ENCODE assay signal across 8 cellular contexts in genomic region chr18:47175283-47175894, GRCh38. TPM values are rescaled to one million over a fixed set of nuclear protein-coding genes. Genes with fewer than 3 reads are reported as not detected.
A peak's percentile ranks its signal among the peaks of the same experiment; 100 is the strongest.
DNase-seq lines count a peak whose midpoint lies in the region; ATAC-seq and TF ChIP-seq lines count a peak whose summit lies in the region.

No MANE protein-coding gene starts in this region.

- intact Hi-C loops in activated B cell treated with CpG ODN at 0.5 μM for 24 hours (cut with micrococcal nuclease), result no loop called here

- DNase-seq in activated B cell treated with CpG ODN at 0.5 μM for 24 hours (no peak), iPS DF 6.9 (ENCODE audit: low read depth, low spot score) (no peak), SK-N-DZ (ENCODE audit: low spot score) (no peak)

- H3K9me3 ChIP-seq in ES-I3 (ENCODE audit: control insufficient read depth, insufficient read depth, low read length) (no peaks in the 10 kb centered on the region), iPS DF 6.9 (ENCODE audit: control insufficient read depth, insufficient read depth, low read length) (no peaks in the 10 kb centered on the region), thymus (ENCODE audit: control insufficient read depth) (no peaks in the 10 kb centered on the region)

- CTCF ChIA-PET in activated B cell treated with CpG ODN at 0.5 μM for 24 hours (lab: Charles Lee), result no interaction called here

- H3K4me3 ChIP-seq in iPS DF 6.9 (ENCODE audit: low read length) (peak overlapping the region; percentile 76; the same call in 1 of the 2 replicates), thymus (ENCODE audit: low read length) (peak overlapping the region; percentile 94)

- H3K4me1 ChIP-seq in ES-I3 (ENCODE audit: insufficient read depth, low read length) (peaks cover 4% of the 10 kb centered on the region; the same call in 1 of the 2 replicates), iPS DF 6.9 (ENCODE audit: control insufficient read depth, insufficient read depth, low read length) (peaks cover 3% of the 10 kb centered on the region; the same call in 1 of the 2 replicates), thymus (ENCODE audit: control insufficient read depth, insufficient read depth, low read length) (no peaks in the 10 kb centered on the region)

- TF ChIP-seq CTCF in activated B cell treated with CpG ODN at 0.5 μM for 24 hours (IDR thresholded peaks at IDR 0.05), result no peak

- peaks cover 6% of the 10 kb centered on the region for H3K27me3 Mint-ChIP-seq in activated B cell treated with CpG ODN at 0.5 μM for 24 hours

- H3K36me3 ChIP-seq in ES-I3 (ENCODE audit: insufficient read depth, low read length), result no peaks in the 10 kb centered on the region
- no peaks in the 10 kb centered on the region for H3K36me3 ChIP-seq in iPS DF 6.9 (ENCODE audit: control insufficient read depth, insufficient read depth, low read length)
- no peaks in the 10 kb centered on the region for H3K36me3 ChIP-seq in thymus (ENCODE audit: control insufficient read depth, insufficient read depth)

- peak overlapping the region; percentile 47 for H3K27ac Mint-ChIP-seq in activated B cell treated with CpG ODN at 0.5 μM for 24 hours

- H3K4me3 Mint-ChIP-seq in activated B cell treated with CpG ODN at 0.5 μM for 24 hours, result no peak overlapping the region

- H3K27me3 ChIP-seq in iPS DF 6.9 (ENCODE audit: control insufficient read depth, insufficient read depth, low read length) (no peaks in the 10 kb centered on the region), thymus (ENCODE audit: control insufficient read depth, insufficient read depth) (no peaks in the 10 kb centered on the region)

- no peaks in the 10 kb centered on the region for H3K9me3 Mint-ChIP-seq in activated B cell treated with CpG ODN at 0.5 μM for 24 hours

- H3K4me1 Mint-ChIP-seq in activated B cell treated with CpG ODN at 0.5 μM for 24 hours, result peaks cover 2% of the 10 kb centered on the region

- H3K36me3 Mint-ChIP-seq in activated B cell treated with CpG ODN at 0.5 μM for 24 hours (ENCODE audit: low read depth), result peaks cover 5% of the 10 kb centered on the region

- POLR2A ChIA-PET in activated B cell treated with CpG ODN at 0.5 μM for 24 hours (lab: Charles Lee), result interaction anchor here (1.5 kb wide), 1 partner anchor 25 kb away, joined by 8 read pairs; the partner anchor contains the start of gene HDHD2

- H3K27ac ChIP-seq in iPS DF 6.9 (ENCODE audit: low read length), result no peak overlapping the region
- no peak overlapping the region for H3K27ac ChIP-seq in thymus (ENCODE audit: low read depth)

- H3K9ac ChIP-seq in ES-I3 (ENCODE audit: low read depth, low read length), result peak overlapping the region; percentile 91

- ATAC-seq in HG02852 (IDR thresholded peaks at IDR 0.05; ENCODE audit: unreplicated experiment) (peak; percentile 14), activated B cell treated with CpG ODN at 0.5 μM for 24 hours (ENCODE audit: low read depth) (no peak), HG02588 (IDR thresholded peaks at IDR 0.05; ENCODE audit: unreplicated experiment) (no peak), GM19328 (IDR thresholded peaks at IDR 0.05; ENCODE audit: unreplicated experiment) (no peak)

- no CpG with 5 or more reads among the region's 24 CpGs for WGBS in iPS DF 6.9 (ENCODE audit: insufficient coverage, insufficient read length)
- 12% methylated on average over 24 of the region's 24 CpGs for WGBS in thymus

RNA-seq across cellular contexts. Expression of gene IER3IP1, which starts 0.8 kb away (rescaled TPM):
- 8.6 and 8.8 TPM in 2 replicates for total RNA-seq in activated B cell treated with CpG ODN at 0.5 μM for 24 hours
- polyA plus RNA-seq in thymus, result 15.5 TPM
- polyA plus RNA-seq in SK-N-DZ (2014; cell fraction: cytosol; rRNA removed), result 17.9 and 18.6 TPM in 2 replicates
- polyA plus RNA-seq in SK-N-DZ (2014; cell fraction: nucleus; rRNA removed), result 7.5 and 11.7 TPM in 2 replicates

RNA-seq across cellular contexts. Expression of gene HDHD2, which starts 25.1 kb away (rescaled TPM):
- total RNA-seq in activated B cell treated with CpG ODN at 0.5 μM for 24 hours, result 36.6 and 38.8 TPM in 2 replicates
- 43.0 TPM for polyA plus RNA-seq in thymus
- polyA plus RNA-seq in SK-N-DZ (2014; cell fraction: cytosol; rRNA removed), result 26.8 and 27.4 TPM in 2 replicates
- polyA plus RNA-seq in SK-N-DZ (2014; cell fraction: nucleus; rRNA removed), result 17.3 and 25.3 TPM in 2 replicates
